Comparison of ENCODE assay signal across 8 cellular contexts in genomic region chr11:57566035-57566504, GRCh38. TPM values are rescaled to one million over a fixed set of nuclear protein-coding genes. Genes with fewer than 3 reads are reported as not detected.
DNase-seq lines count a peak whose midpoint lies in the region; ATAC-seq and TF ChIP-seq lines count a peak whose summit lies in the region.

No MANE protein-coding gene starts in this region.

- H3K4me3 Mint-ChIP-seq in CD8-positive, alpha-beta memory T cell, result peak overlapping the region; percentile 95 to 100 (median 99)
- peak overlapping the region; percentile 98 for H3K4me3 Mint-ChIP-seq in stimulated activated naive CD8-positive, alpha-beta T cell treated with anti-CD3 and anti-CD28 coated beads, Interleukin-15, Interleukin-2, amounts not matched to agents 100 ng/mL and 50 ng/mL, for 24 hours

- WGBS in mammary epithelial cell (ENCODE audit: low coverage, missing lambda C conversion rate), result 77% methylated on average over 3 of the region's 3 CpGs

- H3K36me3 ChIP-seq in CD8-positive, alpha-beta memory T cell (ENCODE audit: insufficient read depth, low read length), result no peaks in the 10 kb centered on the region
- H3K36me3 ChIP-seq in PC-3 (ENCODE audit: low read depth, low read length) (no peaks in the 10 kb centered on the region), mammary epithelial cell (ENCODE audit: insufficient read depth, low read length) (no peaks in the 10 kb centered on the region)

- no peaks in the 10 kb centered on the region for H3K27me3 Mint-ChIP-seq in CD8-positive, alpha-beta memory T cell
- H3K27me3 Mint-ChIP-seq in stimulated activated naive CD8-positive, alpha-beta T cell treated with anti-CD3 and anti-CD28 coated beads, Interleukin-15, Interleukin-2, amounts not matched to agents 100 ng/mL and 50 ng/mL, for 24 hours, result no peaks in the 10 kb centered on the region

- intact Hi-C loops in PC-3 (cut with micrococcal nuclease), result no loop called here
- intact Hi-C loops in mammary epithelial cell (cut with micrococcal nuclease), result loop anchor here (5.0 to 10.0 kb wide), 2 partner anchors 499 to 946 kb away; no protein-coding TSS in a partner anchor

- peaks cover 39% of the 10 kb centered on the region for H3K4me1 ChIP-seq in CD8-positive, alpha-beta memory T cell (ENCODE audit: insufficient read depth, low read length)
- peaks cover 20% of the 10 kb centered on the region for H3K4me1 ChIP-seq in PC-3 (ENCODE audit: insufficient read depth, low read length)
- H3K4me1 ChIP-seq in mammary epithelial cell (ENCODE audit: insufficient read depth, low read length), result peaks cover 27% of the 10 kb centered on the region

- H3K9me3 Mint-ChIP-seq in CD8-positive, alpha-beta memory T cell, result no peaks in the 10 kb centered on the region
- no peaks in the 10 kb centered on the region for H3K9me3 Mint-ChIP-seq in stimulated activated naive CD8-positive, alpha-beta T cell treated with anti-CD3 and anti-CD28 coated beads, Interleukin-15, Interleukin-2, amounts not matched to agents 100 ng/mL and 50 ng/mL, for 24 hours

- H3K79me2 ChIP-seq in PC-3 (ENCODE audit: low read length) (no peaks in the 10 kb centered on the region), mammary epithelial cell (ENCODE audit: insufficient read depth, low read length) (no peaks in the 10 kb centered on the region)

- H3K4me1 Mint-ChIP-seq in CD8-positive, alpha-beta memory T cell, result peaks cover 56 to 67% (median 61%) of the 10 kb centered on the region in 3 donors
- H3K4me1 Mint-ChIP-seq in stimulated activated naive CD8-positive, alpha-beta T cell treated with anti-CD3 and anti-CD28 coated beads, Interleukin-15, Interleukin-2, amounts not matched to agents 100 ng/mL and 50 ng/mL, for 24 hours (ENCODE audit: low read depth), result peaks cover 60% of the 10 kb centered on the region

- DNase-seq in CD8-positive, alpha-beta memory T cell, result peak in 4 of 5 donors; percentile 14 to 52 (median 31)
- DNase-seq in PC-3, result peak; percentile 41
- DNase-seq in mammary epithelial cell, result peak; percentile 37
- peak; percentile 7 for DNase-seq in kidney glomerular epithelial cell (lab: John Stamatoyannopoulos, UW)
- no peak for DNase-seq in NCI-H1930 (lab: John Stamatoyannopoulos, UW)

- TF ChIP-seq CTCF in PC-3 (conservative IDR thresholded peaks at IDR 0.05; ENCODE audit: low read depth, low read length) (no peak), mammary epithelial cell (conservative IDR thresholded peaks at IDR 0.05 in 1 of 2, IDR thresholded peaks at IDR 0.05 in 1 of 2; ENCODE audit: extremely low read depth in 1 of 2, insufficient read depth in 1 of 2, low read depth in 1 of 2, low read length in 2 of 2) (no peak)

- H4K20me1 ChIP-seq in PC-3 (ENCODE audit: low read length), result no peaks in the 10 kb centered on the region
- H4K20me1 ChIP-seq in mammary epithelial cell (ENCODE audit: insufficient read depth, low read length), result no peaks in the 10 kb centered on the region

- no peaks in the 10 kb centered on the region for H3F3A ChIP-seq in PC-3 (ENCODE audit: low read length, unreplicated experiment)

- no TSS peak for BruUV-seq in PC-3 (replicated peaks; lab: Mats Ljungman, UMichigan)
- BruUV-seq in mammary epithelial cell (replicated peaks; lab: Mats Ljungman, UMichigan), result no TSS peak

- H3K4me3 ChIP-seq in CD8-positive, alpha-beta memory T cell (ENCODE audit: low read length), result peak overlapping the region; percentile 60
- H3K4me3 ChIP-seq in PC-3 (ENCODE audit: low read length) (peak overlapping the region; percentile 32; the same call in 1 of the 2 replicates), mammary epithelial cell (replicated peaks in 1 of 3; ENCODE audit: insufficient read depth in 1 of 3, low read depth in 2 of 3, low read length in 3 of 3) (peak overlapping the region; percentile 10 to 96 (median 11))

- peak overlapping the region; percentile 46 for H3K4me2 ChIP-seq in PC-3 (ENCODE audit: low read length)
- H3K4me2 ChIP-seq in mammary epithelial cell (ENCODE audit: insufficient read depth, low read depth, low read length), result peak overlapping the region; percentile 63

- no peaks in the 10 kb centered on the region for H3K9me3 ChIP-seq in CD8-positive, alpha-beta memory T cell (ENCODE audit: low read length)
- H3K9me3 ChIP-seq in PC-3 (ENCODE audit: low read length), result no peaks in the 10 kb centered on the region
- no peaks in the 10 kb centered on the region for H3K9me3 ChIP-seq in mammary epithelial cell (replicated peaks; ENCODE audit: insufficient read depth, low read length)

- H3K9ac ChIP-seq in PC-3 (ENCODE audit: low read length) (no peak overlapping the region), mammary epithelial cell (ENCODE audit: insufficient read depth, low read length) (no peak overlapping the region)

- H3K36me3 Mint-ChIP-seq in CD8-positive, alpha-beta memory T cell, result peaks cover 0 to 41% (median 0%) of the 10 kb centered on the region in 3 donors
- peaks cover 23% of the 10 kb centered on the region for H3K36me3 Mint-ChIP-seq in stimulated activated naive CD8-positive, alpha-beta T cell treated with anti-CD3 and anti-CD28 coated beads, Interleukin-15, Interleukin-2, amounts not matched to agents 100 ng/mL and 50 ng/mL, for 24 hours (ENCODE audit: low read depth)

- H3K9me2 ChIP-seq in PC-3 (replicated peaks; ENCODE audit: low read length), result no peaks in the 10 kb centered on the region

- CTCF ChIA-PET in CD8-positive, alpha-beta memory T cell (lab: Charles Lee), result no interaction called here
- CTCF ChIA-PET in PC-3 (lab: Charles Lee), result no interaction called here
- CTCF ChIA-PET in mammary epithelial cell (lab: Charles Lee; ENCODE audit: low non-redundant PET), result no interaction called here

- peak overlapping the region; percentile 35; the same call in 1 of the 2 replicates for H2AFZ ChIP-seq in PC-3 (ENCODE audit: low read length)
- peak overlapping the region; percentile 68 for H2AFZ ChIP-seq in mammary epithelial cell (ENCODE audit: low read depth, low read length)

- peak overlapping the region; percentile 86 for H3K27ac ChIP-seq in CD8-positive, alpha-beta memory T cell (ENCODE audit: low read depth, low read length)
- H3K27ac ChIP-seq in PC-3 (ENCODE audit: low read length) (no peak overlapping the region), mammary epithelial cell (ENCODE audit: insufficient read depth, low read depth, low read length) (no peak overlapping the region)

- no peaks in the 10 kb centered on the region for H3K27me3 ChIP-seq in CD8-positive, alpha-beta memory T cell (ENCODE audit: insufficient read depth, low read length, poor library complexity, severe bottlenecking)
- H3K27me3 ChIP-seq in PC-3 (ENCODE audit: low read length) (no peaks in the 10 kb centered on the region), mammary epithelial cell (ENCODE audit: insufficient read depth, low read length) (no peaks in the 10 kb centered on the region)

- dilution Hi-C loops in mammary epithelial cell (cut with HindIII; ENCODE audit: low sequenced_read_pairs), result no loop called here

- in situ Hi-C loops in mammary epithelial cell (cut with MboI; ENCODE audit: low sequenced_read_pairs in 2 of 2), result loop anchor here in 1 of 2 donors (5.0 kb wide), 1 partner anchor 76 kb away; no protein-coding TSS in a partner anchor

- H3K27ac Mint-ChIP-seq in CD8-positive, alpha-beta memory T cell, result peak overlapping the region; percentile 88 to 99 (median 96)
- H3K27ac Mint-ChIP-seq in stimulated activated naive CD8-positive, alpha-beta T cell treated with anti-CD3 and anti-CD28 coated beads, Interleukin-15, Interleukin-2, amounts not matched to agents 100 ng/mL and 50 ng/mL, for 24 hours, result peak overlapping the region; percentile 98

- POLR2A ChIA-PET in CD8-positive, alpha-beta memory T cell (lab: Charles Lee), result no interaction called here
- POLR2A ChIA-PET in PC-3 (lab: Charles Lee; ENCODE audit: unreplicated experiment), result no interaction called here

- peak; percentile 56 for ATAC-seq in GM19025 (IDR thresholded peaks at IDR 0.05; ENCODE audit: low read depth, unreplicated experiment)
- ATAC-seq in HG03108 (IDR thresholded peaks at IDR 0.05; ENCODE audit: unreplicated experiment), result peak; percentile 65
- peak; percentile 16 for ATAC-seq in PC-3

RNA-seq across cellular contexts. Expression of gene UBE2L6, which starts 1.4 kb away (rescaled TPM):
- total RNA-seq in CD8-positive, alpha-beta memory T cell, result 10 to 100 TPM; 74.9 to 79.2 TPM
- polyA plus RNA-seq in CD8-positive, alpha-beta memory T cell, result 286 TPM
- 16.5 and 17.3 TPM in 2 replicates for total RNA-seq in PC-3 (2014; rRNA removed)
- total RNA-seq in mammary epithelial cell, result 10 to 100 TPM; 34.2 to 46.8 TPM
- 51.8 TPM for polyA plus RNA-seq in mammary epithelial cell
- polyA minus RNA-seq in mammary epithelial cell, result 29.3 TPM

RNA-seq across cellular contexts. Expression of gene SMTNL1, which starts 28.7 kb away (rescaled TPM):
- not detected for total RNA-seq in CD8-positive, alpha-beta memory T cell
- 0.16 TPM for polyA plus RNA-seq in CD8-positive, alpha-beta memory T cell
- not detected in 2 replicates for total RNA-seq in PC-3 (2014; rRNA removed)
- not detected for total RNA-seq in mammary epithelial cell
- polyA plus RNA-seq in mammary epithelial cell, result not detected
- polyA minus RNA-seq in mammary epithelial cell, result not detected

RNA-seq across cellular contexts. Expression of gene SERPING1, which starts 31.4 kb away (rescaled TPM):
- not detected for total RNA-seq in CD8-positive, alpha-beta memory T cell
- not detected for polyA plus RNA-seq in CD8-positive, alpha-beta memory T cell
- total RNA-seq in PC-3 (2014; rRNA removed), result not detected in 2 replicates
- 10 to 100 TPM in 1 of 2 donors, 1 to 10 TPM in 1; 9.7 to 23.8 TPM for total RNA-seq in mammary epithelial cell
- 15.3 TPM for polyA plus RNA-seq in mammary epithelial cell
- polyA minus RNA-seq in mammary epithelial cell, result 29.9 TPM

RNA-seq across cellular contexts. Expression of gene TIMM10, which starts 35.5 kb away (rescaled TPM):
- total RNA-seq in CD8-positive, alpha-beta memory T cell, result 100 to 1,000 TPM; 151 to 154 TPM
- polyA plus RNA-seq in CD8-positive, alpha-beta memory T cell, result 72.2 TPM
- total RNA-seq in PC-3 (2014; rRNA removed) (233 and 313 TPM in 2 replicates), mammary epithelial cell (10 to 100 TPM; 24.8 to 58.9 TPM)
- 124 TPM for polyA plus RNA-seq in mammary epithelial cell
- 173 TPM for polyA minus RNA-seq in mammary epithelial cell

RNA-seq across cellular contexts. Expression of gene SLC43A1, which starts 50.6 kb away (rescaled TPM):
- 10 to 100 TPM; 24.2 to 25.3 TPM for total RNA-seq in CD8-positive, alpha-beta memory T cell
- polyA plus RNA-seq in CD8-positive, alpha-beta memory T cell, result 23.5 TPM
- 7.4 and 12.4 TPM in 2 replicates for total RNA-seq in PC-3 (2014; rRNA removed)
- total RNA-seq in mammary epithelial cell, result 1 to 10 TPM; 1.4 to 2.2 TPM
- 0.48 TPM for polyA plus RNA-seq in mammary epithelial cell
- not detected for polyA minus RNA-seq in mammary epithelial cell

Comparison
In these comparisons a context has a peak if more than half of its experiments do, and no peak if none do; other contexts are left out.
1. DNase-seq: peak in CD8-positive, alpha-beta memory T cell (4 of 5), PC-3 (single experiment), mammary epithelial cell (single experiment) and kidney glomerular epithelial cell (single experiment); none in NCI-H1930 (0 of 2).
2. Peak in every context shown above with its lines, with median percentiles within 50 percentile points of each other: H3K4me3 ChIP-seq and ATAC-seq.